ENCODE assay signal across 12 cellular contexts in the genomic region with DNA sequence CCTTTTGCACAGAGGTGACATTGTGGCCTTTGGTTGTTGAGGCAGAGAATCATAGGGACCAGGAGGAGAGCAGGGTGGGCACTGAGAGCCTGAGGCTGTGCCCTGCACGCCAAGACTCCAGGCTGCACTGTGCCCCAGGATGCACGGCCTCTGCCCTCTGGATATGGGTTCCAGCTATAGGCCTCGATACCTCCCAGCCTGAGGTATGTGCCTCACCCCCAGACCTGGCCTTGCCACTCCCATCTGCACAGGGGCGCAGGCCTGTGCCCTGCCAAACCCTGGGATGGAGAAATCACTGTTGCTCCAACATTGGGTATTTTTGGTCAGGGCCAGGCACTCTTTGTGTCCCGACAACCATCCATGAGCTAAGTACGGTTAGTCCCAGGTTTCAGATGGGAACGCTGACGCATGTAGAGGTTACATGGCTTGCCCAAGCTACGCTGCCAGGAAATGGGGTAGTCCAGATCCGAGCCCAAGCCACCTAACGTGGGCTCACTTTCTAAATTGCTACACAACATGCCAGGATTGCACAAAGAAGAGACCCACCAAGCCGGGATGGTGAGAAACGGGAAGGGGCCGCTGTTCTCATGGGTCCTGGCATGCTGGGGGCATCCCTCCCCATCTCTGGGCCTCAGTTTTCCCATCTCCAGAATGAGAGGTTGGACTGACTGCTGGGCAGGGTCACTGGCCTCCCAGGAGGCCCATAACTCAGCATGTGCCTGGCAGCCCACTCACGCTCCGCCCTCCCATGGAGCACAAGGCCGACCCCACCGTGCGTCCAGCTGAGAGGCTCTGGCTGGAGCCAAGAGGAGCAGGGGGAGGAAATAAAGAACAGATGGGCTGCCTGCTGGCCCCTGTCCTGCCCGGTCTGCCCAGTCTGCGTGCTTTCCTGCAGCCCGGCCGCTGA. TPM values are rescaled to one million over a fixed set of nuclear protein-coding genes. Genes with fewer than 3 reads are reported as not detected.
DNase-seq lines count a peak whose midpoint lies in the region; ATAC-seq and TF ChIP-seq lines count a peak whose summit lies in the region.
"Had no signal": no experiment of that assay in that cellular context is flagged by ENCODE, and none has a peak within 500 bp of the region (broad histone marks: within the 10 kb centered on the region; RNA-seq: fewer than 3 reads in every experiment).

No MANE protein-coding gene starts in this region.

- no peaks in the 10 kb centered on the region for H3K27me3 ChIP-seq in BLaER1 treated with 17β-estradiol and CSF1 and Interleukin-3, amounts not matched to agents 10 nM and 100 nM
- H3K27me3 ChIP-seq in right atrium auricular region: no peaks in the 10 kb centered on the region
- H3K27me3 ChIP-seq: dorsolateral prefrontal cortex had no signal

- DNase-seq in cerebellar cortex (ENCODE audit: low spot score) (peak; percentile 60), right atrium auricular region (ENCODE audit: low spot score) (no peak), sciatic nerve (ENCODE audit: low spot score) (peak; percentile 86), NCI-H2171 treated with DMSO at 0.1 percent for 48 hours (lab: John Stamatoyannopoulos, UW) (no peak)
- DNase-seq in effector CD8-positive, alpha-beta T cell (lab: John Stamatoyannopoulos, UW): no peak
- DNase-seq: NCI-H524 treated with DMSO at 0.1 percent for 48 hours, small intestine had no signal

- TF ChIP-seq CTCF in right atrium auricular region (IDR thresholded peaks at IDR 0.05): no peak

- H3K9ac ChIP-seq in BLaER1 treated with 17β-estradiol and CSF1 and Interleukin-3, amounts not matched to agents 10 nM and 100 nM: peak overlapping the region in 6 of 11 experiments; percentile 11 to 44 (median 30); a peak in 7 of 22 replicates

- H3K36me3 ChIP-seq in BLaER1 treated with 17β-estradiol and CSF1 and Interleukin-3, amounts not matched to agents 10 nM and 100 nM: peaks cover 0 to 16% (median 0%) of the 10 kb centered on the region in 11 experiments; a peak in 5 of 22 replicates
- no peaks in the 10 kb centered on the region for H3K36me3 ChIP-seq in right atrium auricular region

- H3K4me3 ChIP-seq in BLaER1 treated with 17β-estradiol and CSF1 and Interleukin-3, amounts not matched to agents 10 nM and 100 nM: no peak overlapping the region
- no peak overlapping the region for H3K4me3 ChIP-seq in right atrium auricular region

- H3K9me3 ChIP-seq in BLaER1 treated with 17β-estradiol and CSF1 and Interleukin-3, amounts not matched to agents 10 nM and 100 nM (replicated peaks in 1 of 11): 0 out of 22 replicates have a peak, but pooled peaks cover 0 to 5% (median 0%) of the 10 kb centered on the region in 11 experiments
- no peaks in the 10 kb centered on the region for H3K9me3 ChIP-seq in right atrium auricular region

- H3K4me2 ChIP-seq in BLaER1 treated with 17β-estradiol and CSF1 and Interleukin-3, amounts not matched to agents 10 nM and 100 nM: peak overlapping the region in 3 of 11 experiments; percentile 73 to 87 (median 85); a peak in 12 of 22 replicates

- peaks cover 0 to 28% (median 0%) of the 10 kb centered on the region in 11 experiments; a peak in 3 of 22 replicates for H4K20me1 ChIP-seq in BLaER1 treated with 17β-estradiol and CSF1 and Interleukin-3, amounts not matched to agents 10 nM and 100 nM

- intact Hi-C loops in sciatic nerve (cut with DNase I): no loop called here

- H3K27ac ChIP-seq in BLaER1 treated with 17β-estradiol and CSF1 and Interleukin-3, amounts not matched to agents 10 nM and 100 nM: peak overlapping the region in 6 of 11 experiments; percentile 35 to 94 (median 70); a peak in 14 of 22 replicates
- H3K27ac ChIP-seq in right atrium auricular region: peak overlapping the region; percentile 79 to 94
- H3K27ac ChIP-seq: C4-2B had no signal

- peak; percentile 55 for ATAC-seq in sciatic nerve
- ATAC-seq in HG03432 (IDR thresholded peaks at IDR 0.05; ENCODE audit: unreplicated experiment): no peak
- no peak for ATAC-seq in HG03460 (IDR thresholded peaks at IDR 0.05; ENCODE audit: unreplicated experiment)

- H3K4me1 ChIP-seq in BLaER1 treated with 17β-estradiol and CSF1 and Interleukin-3, amounts not matched to agents 10 nM and 100 nM: peaks cover 0 to 32% (median 0%) of the 10 kb centered on the region in 10 experiments; a peak in 12 of 20 replicates
- no peaks in the 10 kb centered on the region for H3K4me1 ChIP-seq in right atrium auricular region

RNA-seq across cellular contexts. Expression of gene ZCCHC24, which starts 44.2 kb away (rescaled TPM):
- total RNA-seq in right atrium auricular region (10 to 100 TPM; 45.6 to 85.9 TPM), sciatic nerve (150 TPM)

RNA-seq across cellular contexts. Expression of gene PPIF, which starts 54.0 kb away (rescaled TPM):
- total RNA-seq in right atrium auricular region (10 to 100 TPM; 63.0 to 87.6 TPM), sciatic nerve (18.8 TPM)

Comparison
In these comparisons a context has a peak if more than half of its experiments do, and no peak if none do; other contexts are left out.
1. DNase-seq: peak in cerebellar cortex (single experiment) and sciatic nerve (single experiment); none in right atrium auricular region (single experiment), NCI-H2171 treated with DMSO at 0.1 percent for 48 hours (single experiment) and effector CD8-positive, alpha-beta T cell (single experiment).